ENCODE assay signal across 23 cellular contexts in the genomic region with DNA sequence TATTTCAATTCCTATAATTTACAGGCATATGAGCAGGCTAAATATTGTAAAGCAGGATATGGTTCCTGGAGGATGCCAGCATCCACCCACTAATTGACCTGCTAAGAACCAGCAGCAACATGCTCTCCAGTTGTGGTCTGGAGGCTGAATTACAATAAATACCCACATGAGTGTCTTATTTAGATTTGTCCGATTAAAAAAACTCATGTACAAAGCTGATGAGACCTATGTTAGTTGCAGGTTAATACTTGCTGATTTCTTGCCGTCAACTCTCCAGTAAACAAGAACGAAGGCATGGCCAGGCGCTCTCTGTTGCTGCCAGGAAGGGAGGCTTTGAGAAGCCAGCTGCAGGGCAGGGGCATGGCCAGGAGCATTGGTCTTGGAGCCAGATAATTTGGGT.
DNase-seq lines count a peak whose midpoint lies in the region; ATAC-seq, FAIRE-seq and TF ChIP-seq lines count a peak whose summit lies in the region.
"Had no signal": no experiment of that assay in that cellular context is flagged by ENCODE, and none has a peak within 500 bp of the region (broad histone marks: within the 10 kb centered on the region; RNA-seq: fewer than 3 reads in every experiment).

No MANE protein-coding gene starts in this region.

- H4K91ac ChIP-seq in H1 (replicated peaks; ENCODE audit: insufficient read length, low read length): peak overlapping the region; percentile 5

- no peaks in the 10 kb centered on the region for H3K36me3 Mint-ChIP-seq in nephron (ENCODE audit: low read depth)
- H3K36me3 Mint-ChIP-seq: CD8-positive, alpha-beta T cell had no signal

- H4K20me1 ChIP-seq in H1 (replicated peaks in 1 of 2; ENCODE audit: control insufficient read depth in 1 of 2, insufficient read depth in 2 of 2, low read length in 2 of 2): no peaks in the 10 kb centered on the region
- H4K20me1 ChIP-seq: BLaER1 treated with 17β-estradiol and CSF1 and Interleukin-3, amounts not matched to agents 10 nM and 100 nM had no signal

- no peak overlapping the region for H3K9ac ChIP-seq in H1 (replicated peaks in 1 of 4; ENCODE audit: extremely low read depth in 1 of 4, low read depth in 3 of 4, low read length in 3 of 4)
- H3K9ac ChIP-seq: BLaER1 treated with 17β-estradiol and CSF1 and Interleukin-3, amounts not matched to agents 10 nM and 100 nM had no signal

- H3K4ac ChIP-seq in H1 (replicated peaks; ENCODE audit: insufficient read length, low read depth, low read length): no peak overlapping the region

- H4K5ac ChIP-seq in H1 (ENCODE audit: insufficient read length, low read depth, low read length): no peak overlapping the region

- H3K4me1 ChIP-seq in H1 (replicated peaks in 1 of 4; ENCODE audit: control insufficient read depth in 3 of 4, insufficient read depth in 4 of 4, low read length in 3 of 4): peaks cover 7 to 24% (median 11%) of the 10 kb centered on the region in 4 experiments; a peak in 6 of 7 replicates
- H3K4me1 ChIP-seq: BLaER1 treated with 17β-estradiol and CSF1 and Interleukin-3, amounts not matched to agents 10 nM and 100 nM had no signal

- peak overlapping the region; percentile 17; the same call in 1 of the 2 replicates for H2BK20ac ChIP-seq in H1 (ENCODE audit: low read length)

- no peak overlapping the region for H3K14ac ChIP-seq in H1 (ENCODE audit: insufficient read length)

- no peak overlapping the region for H3K4me3 Mint-ChIP-seq in nephron
- H3K4me3 Mint-ChIP-seq: CD8-positive, alpha-beta T cell had no signal

- no peak overlapping the region for H2BK120ac ChIP-seq in H1 (replicated peaks; ENCODE audit: low read depth, low read length)

- peaks cover 3% of the 10 kb centered on the region for H3K27me3 Mint-ChIP-seq in nephron (ENCODE audit: low read depth)

- no peak overlapping the region for H2AFZ ChIP-seq in H1 (ENCODE audit: low read length)

- H2BK15ac ChIP-seq in H1 (ENCODE audit: low read length): peak overlapping the region; percentile 67; the same call in 1 of the 2 replicates

- POLR2A ChIA-PET in H1 (lab: Charles Lee; ENCODE audit: partially characterized antibody): no interaction called here

- H3K4me2 ChIP-seq in H1 (ENCODE audit: insufficient read depth in 1 of 2, low read depth in 2 of 2, low read length in 2 of 2): no peak overlapping the region; a peak in 1 of 4 replicates
- H3K4me2 ChIP-seq: BLaER1 treated with 17β-estradiol and CSF1 and Interleukin-3, amounts not matched to agents 10 nM and 100 nM had no signal

- 0 out of 2 replicates have a peak overlapping the region, but pooled peaks have one; percentile 10 for H2AK5ac ChIP-seq in H1 (ENCODE audit: low read depth, low read length)

- H3K4me3 ChIP-seq in H1 (ENCODE audit: extremely low read depth in 1 of 4, insufficient read depth in 2 of 4, low read depth in 3 of 4, low read length in 4 of 4): no peak overlapping the region
- H3K4me3 ChIP-seq: BLaER1 treated with 17β-estradiol and CSF1 and Interleukin-3, amounts not matched to agents 10 nM and 100 nM; GM12878; MG63; SJSA1 had no signal

- CTCF ChIA-PET in H1 (lab: Charles Lee; ENCODE audit: partially characterized antibody): interaction anchor here (0.9 to 1.2 kb wide), 3 partner anchors 8 to 248 kb away, joined by 3 read pairs; no protein-coding TSS in a partner anchor

- H3K27ac ChIP-seq in C4-2B: 0 out of 2 replicates have a peak overlapping the region, but pooled peaks have one; percentile 29
- H3K27ac ChIP-seq in H1 (ENCODE audit: low read depth, low read length): no peak overlapping the region
- H3K27ac ChIP-seq: BLaER1 treated with 17β-estradiol and CSF1 and Interleukin-3, amounts not matched to agents 10 nM and 100 nM; SJSA1 had no signal

- no peaks in the 10 kb centered on the region for H3K9me3 Mint-ChIP-seq in nephron
- H3K9me3 Mint-ChIP-seq: CD8-positive, alpha-beta T cell had no signal

- H3K27ac Mint-ChIP-seq in nephron: peak overlapping the region; percentile 27 to 88 (median 65)
- H3K27ac Mint-ChIP-seq: CD8-positive, alpha-beta T cell had no signal

- TF ChIP-seq POLR2A in H1 (IDR thresholded peaks at IDR 0.05; ENCODE audit: control extremely low read depth in 1 of 2, low read depth in 2 of 2, low read length in 2 of 2): no peak

- FAIRE-seq in H1 (lab: Jason Lieb, UNC): no peak
- FAIRE-seq: GM12878, RCC 7860 had no signal

- no peak overlapping the region for H4K8ac ChIP-seq in H1 (ENCODE audit: extremely low read depth, insufficient read depth, low read length)

- TF ChIP-seq RAD21 in H1 (IDR thresholded peaks at IDR 0.05 in 1 of 2, conservative IDR thresholded peaks at IDR 0.05 in 1 of 2; ENCODE audit: low read depth in 2 of 2, low read length in 2 of 2): no peak

- no peaks in the 10 kb centered on the region for H3K27me3 ChIP-seq in H1 (replicated peaks in 1 of 4; ENCODE audit: control insufficient read depth in 3 of 4, extremely low read depth in 1 of 4, insufficient read depth in 3 of 4, low read length in 3 of 4)
- H3K27me3 ChIP-seq: BLaER1 treated with 17β-estradiol and CSF1 and Interleukin-3, amounts not matched to agents 10 nM and 100 nM; MG63; SJSA1 had no signal

- H3K79me2 ChIP-seq in H1 (ENCODE audit: control insufficient read depth in 1 of 2, insufficient read depth in 2 of 2, low read length in 2 of 2): no peaks in the 10 kb centered on the region

- H2BK5ac ChIP-seq in H1 (ENCODE audit: low read depth, low read length): no peak overlapping the region

- H3K18ac ChIP-seq in H1 (ENCODE audit: extremely low read depth, low read length): peak overlapping the region; percentile 35; the same call in 1 of the 2 replicates

- H3K36me3 ChIP-seq in H1 (ENCODE audit: control insufficient read depth in 2 of 4, insufficient read depth in 4 of 4, low read length in 3 of 4): no peaks in the 10 kb centered on the region; a peak in 2 of 8 replicates
- H3K36me3 ChIP-seq: BLaER1 treated with 17β-estradiol and CSF1 and Interleukin-3, amounts not matched to agents 10 nM and 100 nM; MG63; SJSA1 had no signal

- 0 out of 4 replicates have a peak, but pooled peaks cover 0 to 4% of the 10 kb centered on the region in 2 experiments for H3K9me3 ChIP-seq in H1 (ENCODE audit: insufficient read depth in 2 of 2, low read depth in 1 of 2, low read length in 1 of 2)
- H3K9me3 ChIP-seq: BLaER1 treated with 17β-estradiol and CSF1 and Interleukin-3, amounts not matched to agents 10 nM and 100 nM; MG63; SJSA1 had no signal

- H2BK12ac ChIP-seq in H1 (ENCODE audit: low read depth, low read length): peak overlapping the region; percentile 62; the same call in 1 of the 2 replicates

- WGBS in H1 (ENCODE audit: extremely low coverage in 1 of 2, insufficient coverage in 1 of 2, insufficient read length in 1 of 2, insufficient replicate concordance in 2 of 2, low coverage in 1 of 2, low lambda C conversion rate in 2 of 2, missing lambda C conversion rate in 1 of 2), 2 experiments: 92% methylated on average over 4 of the region's 4 CpGs; no CpG with 5 or more reads in 1 of the 2 experiments

- TF ChIP-seq CTCF in C4-2B (conservative IDR thresholded peaks at IDR 0.05): no peak
- no peak for TF ChIP-seq CTCF in H1 (IDR thresholded peaks at IDR 0.05; ENCODE audit: control extremely low read depth in 1 of 3, insufficient read depth in 1 of 3, low read depth in 1 of 3, low read length in 3 of 3)
- no peak for TF ChIP-seq CTCF in nephron (IDR thresholded peaks at IDR 0.05; ENCODE audit: unreplicated experiment in 3 of 3)
- TF ChIP-seq CTCF in GM20000 (IDR thresholded peaks at IDR 0.05; ENCODE audit: extremely low read depth, missing control alignments): no peak

- H3K4me1 Mint-ChIP-seq in nephron: peaks cover 57% of the 10 kb centered on the region

- ATAC-seq in HG03442 (IDR thresholded peaks at IDR 0.05; ENCODE audit: unreplicated experiment) (no peak), GM18517 (IDR thresholded peaks at IDR 0.05; ENCODE audit: unreplicated experiment) (no peak)
- ATAC-seq: CD8-positive, alpha-beta T cell; GM12878 had no signal

- no peak for TF ChIP-seq EP300 in H1 (IDR thresholded peaks at IDR 0.05; ENCODE audit: borderline replicate concordance in 1 of 2, low read depth in 2 of 2, low read length in 2 of 2)

- H3K79me1 ChIP-seq in H1 (ENCODE audit: low read depth, low read length): no peaks in the 10 kb centered on the region

- H3K56ac ChIP-seq in H1 (replicated peaks; ENCODE audit: insufficient read length, low read depth, low read length): no peak overlapping the region

- no peak overlapping the region for H3K23ac ChIP-seq in H1 (ENCODE audit: insufficient read length)

- DNase-seq in M059J (ENCODE audit: low read depth) (peak; percentile 33), H1 (ENCODE audit: low read depth in 1 of 2, low spot score in 2 of 2) (no peak), GM20000 (ENCODE audit: low spot score) (no peak), NOMO-1 treated with DMSO at 0.1 percent for 48 hours (lab: John Stamatoyannopoulos, UW; ENCODE audit: unreplicated experiment) (no peak)
- DNase-seq: 8988T; CD8-positive, alpha-beta T cell; DND-41; GOT3; Karpas-422; MG63; NCI-H1417 treated with DMSO at 0.1 percent for 48 hours; NCI-H1930; NCI-H226; NCI-H510A treated with DMSO at 0.1 percent for 48 hours; NCI-H748 treated with DMSO at 0.1 percent for 48 hours had no signal

- peaks cover 1% of the 10 kb centered on the region; the same call in 1 of the 2 replicates for H3K23me2 ChIP-seq in H1 (ENCODE audit: low read depth, low read length)

TF ChIP-seq in H1, 55 proteins besides CTCF, POLR2A, EP300 and RAD21:
- TF ChIP-seq TBP (IDR thresholded peaks at IDR 0.05; ENCODE audit: low read depth, low read length) (no peak), E2F6 (IDR thresholded peaks at IDR 0.05) (0 out of 2 replicates have a peak, but pooled peaks have one; percentile 11), ASH2L (IDR thresholded peaks at IDR 0.05; ENCODE audit: low read length) (no peak)
